1 cellular context compared by ENCODE assay signal in the genomic region with DNA sequence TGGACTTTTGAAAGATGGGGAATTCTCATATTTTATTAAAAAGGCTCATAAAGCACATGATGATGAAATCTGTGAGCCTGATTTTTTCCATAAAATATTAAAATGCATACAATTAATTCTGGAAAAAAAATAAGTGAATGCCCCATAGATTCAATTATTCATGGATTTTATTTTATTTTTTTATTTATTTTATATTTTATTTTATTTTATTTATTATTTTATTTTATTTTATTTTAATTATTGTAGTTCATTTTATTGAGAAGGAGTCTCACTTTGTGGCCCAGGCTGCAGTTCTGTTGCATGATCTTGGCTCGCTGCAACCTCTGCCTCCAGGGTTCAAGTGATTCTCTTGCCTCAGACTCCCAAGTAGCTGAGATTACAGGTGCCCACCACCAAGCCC.
DNase-seq lines count a peak whose midpoint lies in the region; ATAC-seq and TF ChIP-seq lines count a peak whose summit lies in the region.
"Not testable (repeated sequence)": the region's sequence is repeated elsewhere in the genome, so short reads cannot be mapped to it uniquely, and the experiment has no call there.

No MANE protein-coding gene starts in this region.

- not testable (repeated sequence) for H3K36me3 Mint-ChIP-seq in WTC11

- H3K9me3 Mint-ChIP-seq in WTC11, result not testable (repeated sequence)

- not testable (repeated sequence) for H3K27ac Mint-ChIP-seq in WTC11

- POLR2A ChIA-PET in WTC11 (lab: Charles Lee), result not testable (repeated sequence)

- H3K4me1 Mint-ChIP-seq in WTC11, result not testable (repeated sequence)

- H3K4me3 Mint-ChIP-seq in WTC11, result not testable (repeated sequence)

- CTCF ChIA-PET in WTC11 (lab: Charles Lee), result not testable (repeated sequence)

- ATAC-seq in WTC11, result not testable (repeated sequence)

- H3K27me3 Mint-ChIP-seq in WTC11 (ENCODE audit: low read depth), result not testable (repeated sequence)

- TF ChIP-seq CTCF in WTC11 (IDR thresholded peaks at IDR 0.05), result not testable (repeated sequence)

- not testable (repeated sequence) for DNase-seq in WTC11 (ENCODE audit: low spot score)

TF ChIP-seq in WTC11, 78 proteins besides CTCF, POLR2A, EP300 and RAD21:
- TF ChIP-seq HMGA2 (CRISPR knock-in tag; IDR thresholded peaks at IDR 0.05), result peak; percentile 98
